29 cellular contexts compared by ENCODE assay signal in genomic region chr10:20748551-20748950, GRCh38.
"Had no signal": no experiment of that assay in that cellular context is flagged by ENCODE, and none has a peak within 500 bp of the region (broad histone marks: within the 10 kb centered on the region; RNA-seq: fewer than 3 reads in every experiment).

No MANE protein-coding gene starts in this region.

- H3K4me3 ChIP-seq: neural progenitor cell, ovary, prostate gland, right atrium auricular region, right lobe of liver, sigmoid colon, skin epidermis, smooth muscle cell, spleen, tibial artery, transverse colon, upper lobe of right lung, uterus had no signal

- H3K9me3 ChIP-seq: ovary, prostate gland, right lobe of liver, uterus had no signal

- H3K79me2 ChIP-seq: parathyroid adenoma had no signal

- H2AFZ ChIP-seq: neural progenitor cell, parathyroid adenoma had no signal

- DNase-seq: naive thymus-derived CD4-positive, alpha-beta T cell; natural killer cell; occipital lobe; ovary; posterior cingulate gyrus; retina; right lobe of liver; sigmoid colon; spleen; stimulated activated CD4-positive, alpha-beta T cell treated with anti-CD3 and anti-CD28 coated beads, Interleukin-12 subunit alpha, Interleukin-12 subunit beta, amount 100 ng/mL, for 4 hours; stimulated activated CD4-positive, alpha-beta T cell treated with anti-CD3 and anti-CD28 coated beads, Interleukin-1b, Interleukin-23, amount 100 ng/mL, for 48 hours; stimulated activated CD4-positive, alpha-beta T cell treated with anti-CD3 and anti-CD28 coated beads, Interleukin-4, amount 100 ng/mL, for 1 hour; stimulated activated CD4-positive, alpha-beta T cell treated with anti-CD3 and anti-CD28 coated beads, Interleukin-4, amount 100 ng/mL, for 4 hours; stimulated activated CD8-positive, alpha-beta memory T cell treated with anti-CD3 and anti-CD28 coated beads, Interleukin-4, amount 100 ng/mL, for 48 hours; stimulated activated naive CD4-positive, alpha-beta T cell; stimulated activated naive CD8-positive, alpha-beta T cell treated with anti-CD3 and anti-CD28 coated beads, Interleukin-15, amount 100 ng/mL, for 72 hours; stimulated activated naive CD8-positive, alpha-beta T cell treated with anti-CD3 and anti-CD28 coated beads, Interleukin-15, Interleukin-2, amounts not matched to agents 100 U/mL and 50 U/mL, for 24 hours; substantia nigra; tibial artery; transverse colon; upper lobe of right lung; uterus had no signal

- H3K4me1 ChIP-seq: neural progenitor cell, parathyroid adenoma, prostate gland, right lobe of liver, sigmoid colon, spleen, transverse colon, upper lobe of right lung, uterus had no signal

- H3K36me3 ChIP-seq: ovary, prostate gland, right atrium auricular region, right lobe of liver, sigmoid colon, spleen, tibial artery, transverse colon, upper lobe of right lung, uterus had no signal

- H3K4me2 ChIP-seq: neural progenitor cell, smooth muscle cell had no signal

- H3K27ac ChIP-seq: neural progenitor cell, ovary, parathyroid adenoma, prostate gland, right lobe of liver, sigmoid colon, spleen, transverse colon, upper lobe of right lung, uterus had no signal

- H3K9ac ChIP-seq: neural progenitor cell, parathyroid adenoma had no signal

- H3K27me3 ChIP-seq: neural progenitor cell, ovary, right atrium auricular region, right lobe of liver, sigmoid colon, spleen, tibial artery, transverse colon, upper lobe of right lung, uterus had no signal

- ATAC-seq: naive thymus-derived CD4-positive, alpha-beta T cell; right lobe of liver; stimulated activated memory B cell treated with anti-CD40 and anti-IgM and Interleukin-4, amounts not matched to agents 10 μg/mL and 1 μg/mL and 100 μg/mL, for 72 hours; stimulated activated naive CD8-positive, alpha-beta T cell treated with anti-CD3 and anti-CD28 coated beads, Interleukin-15, amount 100 ng/mL, for 72 hours; stimulated activated naive CD8-positive, alpha-beta T cell treated with anti-CD3 and anti-CD28 coated beads, Interleukin-15, Interleukin-2, amounts not matched to agents 100 U/mL and 50 U/mL, for 24 hours; upper lobe of right lung had no signal
